In genomic region chr12:51693569-51693968, GRCh38 we compare ENCODE assay signal across 28 cellular contexts.
"Had no signal": no experiment of that assay in that cellular context is flagged by ENCODE, and none has a peak within 500 bp of the region (broad histone marks: within the 10 kb centered on the region; RNA-seq: fewer than 3 reads in every experiment).

No MANE protein-coding gene starts in this region.

- H3K4me1 ChIP-seq: colonic mucosa, esophagus squamous epithelium, foreskin keratinocyte, gastroesophageal sphincter had no signal

- ATAC-seq: effector memory CD8-positive, alpha-beta T cell; esophagus mucosa; foreskin keratinocyte; gastrocnemius medialis; gastroesophageal sphincter; heart left ventricle; heart right ventricle had no signal

- H3K27ac ChIP-seq: colonic mucosa, coronary artery, epithelial cell of prostate, esophagus muscularis mucosa, esophagus squamous epithelium, foreskin keratinocyte, gastrocnemius medialis, gastroesophageal sphincter, heart left ventricle, heart right ventricle had no signal

- H3K9me3 ChIP-seq: colonic mucosa, esophagus muscularis mucosa, esophagus squamous epithelium, gastrocnemius medialis, gastroesophageal sphincter, heart left ventricle, heart right ventricle had no signal

- H3K27me3 ChIP-seq: colonic mucosa, dorsolateral prefrontal cortex, esophagus muscularis mucosa, esophagus squamous epithelium, foreskin keratinocyte, gastrocnemius medialis, gastroesophageal sphincter, heart left ventricle, heart right ventricle had no signal

- DNase-seq: colonic mucosa; cortex of kidney; dermis blood vessel endothelial cell; dorsolateral prefrontal cortex; effector CD4-positive, alpha-beta T cell; effector CD8-positive, alpha-beta T cell; effector memory CD4-positive, alpha-beta T cell; effector memory CD8-positive, alpha-beta T cell; endodermal cell; erythroblast; esophagus squamous epithelium; foreskin fibroblast; foreskin keratinocyte; foreskin melanocyte; gastrocnemius medialis; glutamatergic neuron; head of caudate nucleus; heart left ventricle; heart right ventricle had no signal

- H3K4me3 ChIP-seq: colonic mucosa, coronary artery, dorsolateral prefrontal cortex, esophagus muscularis mucosa, esophagus squamous epithelium, gastrocnemius medialis, gastroesophageal sphincter, heart left ventricle, heart right ventricle had no signal

- H3K36me3 ChIP-seq: colonic mucosa, esophagus muscularis mucosa, esophagus squamous epithelium, gastrocnemius medialis, gastroesophageal sphincter, heart left ventricle, heart right ventricle had no signal

- FAIRE-seq: colon, endometrium, endothelial cell of umbilical vein, frontal cortex had no signal
